Comparison of ENCODE assay signal across 25 cellular contexts in the genomic region with DNA sequence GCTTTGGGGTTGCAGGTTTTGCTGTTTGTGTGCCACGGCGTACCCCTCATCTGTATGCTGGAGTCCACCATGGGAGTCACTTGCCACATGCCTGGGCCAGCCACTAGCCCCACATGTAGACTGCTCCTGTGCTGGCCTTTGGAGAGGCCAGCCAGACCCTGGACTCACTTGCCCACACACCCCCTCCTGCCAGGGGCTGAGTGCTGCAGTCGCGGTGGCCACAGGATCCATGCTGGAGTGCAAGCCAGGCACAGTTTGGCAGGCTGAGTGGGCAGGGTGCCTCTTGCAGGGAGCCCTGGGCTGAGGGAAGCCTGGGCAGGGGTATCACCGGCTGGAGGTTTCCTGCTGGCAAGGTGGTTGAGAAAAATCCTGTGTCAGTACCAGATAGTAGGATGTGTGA. TPM values are rescaled to one million over a fixed set of nuclear protein-coding genes. Genes with fewer than 3 reads are reported as not detected.
DNase-seq lines count a peak whose midpoint lies in the region; ATAC-seq and TF ChIP-seq lines count a peak whose summit lies in the region.
"Had no signal": no experiment of that assay in that cellular context is flagged by ENCODE, and none has a peak within 500 bp of the region (broad histone marks: within the 10 kb centered on the region; RNA-seq: fewer than 3 reads in every experiment).

No MANE protein-coding gene starts in this region.

- H3K9ac ChIP-seq in trophoblast cell (ENCODE audit: low read length) = no peak overlapping the region

- H3K79me1 ChIP-seq in trophoblast cell (ENCODE audit: low read length) = no peaks in the 10 kb centered on the region

- peak overlapping the region; percentile 10 for H4K91ac ChIP-seq in trophoblast cell (ENCODE audit: low read depth, low read length)

- no peak overlapping the region for H2AFZ ChIP-seq in trophoblast cell (ENCODE audit: insufficient read depth, low read length, poor library complexity)

- no peak for DNase-seq in activated CD8-positive, alpha-beta memory T cell treated with anti-CD3 and anti-CD28 coated beads, Interleukin-2, amount 10 ng/mL, durations not matched to agents 7 days and 5 days
- DNase-seq in activated CD8-positive, alpha-beta memory T cell treated with anti-CD3 and anti-CD28 coated beads for 24 hours = no peak
- DNase-seq in H7 (peak; percentile 13), WTC11 (ENCODE audit: low spot score) (no peak), trophoblast cell (no peak), WERI-Rb-1 (no peak), AG20443 (ENCODE audit: low spot score) (no peak), RWPE1 (ENCODE audit: low spot score) (no peak)
- DNase-seq: adrenal gland; C1 segment of cervical spinal cord; Caco-2; cortex of kidney; DMS79 treated with DMSO at 0.1 percent for 48 hours; esophagus squamous epithelium; GOT3; hippocampal formation; immature natural killer cell; mesendoderm; NCI-H1694 treated with DMSO at 0.1 percent for 48 hours; NCI-H526 treated with DMSO at 0.1 percent for 48 hours; RPMI8226; stimulated activated naive B cell treated with anti-CD40 and anti-IgM and Interleukin-4, amounts not matched to agents 10 μg/mL and 1 μg/mL and 100 μg/mL, for 72 hours had no signal

- POLR2A ChIA-PET in WTC11 (lab: Charles Lee) = no interaction called here
- POLR2A ChIA-PET in RWPE1 (lab: Yijun Ruan, JAX; ENCODE audit: low non-redundant PET) = no interaction called here

- peaks cover 0 to 4% of the 10 kb centered on the region in 2 experiments for H3K4me1 ChIP-seq in trophoblast cell (ENCODE audit: control insufficient read depth in 1 of 2, insufficient read depth in 2 of 2, low read length in 2 of 2)
- H3K4me1 ChIP-seq: adrenal gland, Caco-2, vagina had no signal

- peaks cover 5% of the 10 kb centered on the region for H3K36me3 Mint-ChIP-seq in activated CD8-positive, alpha-beta memory T cell treated with anti-CD3 and anti-CD28 coated beads, Interleukin-2, amount 10 ng/mL, durations not matched to agents 7 days and 5 days
- no peaks in the 10 kb centered on the region for H3K36me3 Mint-ChIP-seq in WTC11
- H3K36me3 Mint-ChIP-seq: immature natural killer cell had no signal

- H3K36me3 ChIP-seq in H7 (replicated peaks; ENCODE audit: control insufficient read depth, insufficient read depth, low read length) (no peaks in the 10 kb centered on the region), trophoblast cell (ENCODE audit: control insufficient read depth in 1 of 2, insufficient read depth in 2 of 2, low read length in 2 of 2) (no peaks in the 10 kb centered on the region), WERI-Rb-1 (no peaks in the 10 kb centered on the region)
- H3K36me3 ChIP-seq: adrenal gland, esophagus squamous epithelium, thoracic aorta, vagina had no signal

- no peak overlapping the region for H3K23ac ChIP-seq in trophoblast cell (ENCODE audit: low read length)

- H3K4me3 Mint-ChIP-seq in activated CD8-positive, alpha-beta memory T cell treated with anti-CD3 and anti-CD28 coated beads, Interleukin-2, amount 10 ng/mL, durations not matched to agents 7 days and 5 days = no peak overlapping the region
- no peak overlapping the region for H3K4me3 Mint-ChIP-seq in WTC11
- H3K4me3 Mint-ChIP-seq: immature natural killer cell; stimulated activated naive B cell treated with anti-CD40 and anti-IgM and Interleukin-4, amounts not matched to agents 10 μg/mL and 1 μg/mL and 100 μg/mL, for 72 hours had no signal

- no peak overlapping the region for H4K8ac ChIP-seq in trophoblast cell (ENCODE audit: low read depth, low read length)

- H2BK120ac ChIP-seq in trophoblast cell (ENCODE audit: insufficient read depth, low read length, poor library complexity) = no peak overlapping the region

- no peak for TF ChIP-seq CTCF in WTC11 (IDR thresholded peaks at IDR 0.05)
- no peak for TF ChIP-seq CTCF in WERI-Rb-1 (IDR thresholded peaks at IDR 0.05; ENCODE audit: low read depth, low read length)
- no peak for TF ChIP-seq CTCF in RWPE1 (conservative IDR thresholded peaks at IDR 0.05; ENCODE audit: low read depth)

- no peak overlapping the region for H3K4ac ChIP-seq in trophoblast cell (ENCODE audit: low read depth, low read length)

- CTCF ChIA-PET in activated CD8-positive, alpha-beta memory T cell treated with anti-CD3 and anti-CD28 coated beads, Interleukin-2, amount 10 ng/mL, durations not matched to agents 7 days and 5 days (lab: Charles Lee) = interaction anchor here (0.6 to 1.1 kb wide), 2 partner anchors 11 to 138 kb away, joined by 3 read pairs; no protein-coding TSS in a partner anchor
- CTCF ChIA-PET in WTC11 (lab: Charles Lee) = interaction anchor here (1.5 kb wide), 1 partner anchor 26 kb away, joined by 5 read pairs; a partner anchor contains a TSS
- CTCF ChIA-PET in RWPE1 (lab: Yijun Ruan, JAX) = no interaction called here

- peak overlapping the region; percentile 18 for H2AK5ac ChIP-seq in trophoblast cell (ENCODE audit: low read length)

- H3K9me3 ChIP-seq in trophoblast cell (ENCODE audit: insufficient read depth, low read depth, low read length) = no peaks in the 10 kb centered on the region
- H3K9me3 ChIP-seq in WERI-Rb-1 (ENCODE audit: severe bottlenecking) = no peaks in the 10 kb centered on the region
- H3K9me3 ChIP-seq: adrenal gland, Caco-2, esophagus squamous epithelium, thoracic aorta, vagina had no signal

- peak overlapping the region; percentile 7 for H3K27ac Mint-ChIP-seq in activated CD8-positive, alpha-beta memory T cell treated with anti-CD3 and anti-CD28 coated beads, Interleukin-2, amount 10 ng/mL, durations not matched to agents 7 days and 5 days
- H3K27ac Mint-ChIP-seq in WTC11 = no peak overlapping the region
- H3K27ac Mint-ChIP-seq: immature natural killer cell; stimulated activated naive B cell treated with anti-CD40 and anti-IgM and Interleukin-4, amounts not matched to agents 10 μg/mL and 1 μg/mL and 100 μg/mL, for 72 hours had no signal

- no peak for ATAC-seq in activated CD8-positive, alpha-beta memory T cell treated with anti-CD3 and anti-CD28 coated beads, Interleukin-2, amount 10 ng/mL, durations not matched to agents 7 days and 5 days
- ATAC-seq in WTC11 = peak; percentile 28; the same call in 1 of the 2 replicates

- no peak overlapping the region for H4K12ac ChIP-seq in trophoblast cell (ENCODE audit: low read depth, low read length)

- no peaks in the 10 kb centered on the region for H3K79me2 ChIP-seq in trophoblast cell (ENCODE audit: control insufficient read depth, insufficient read depth, low read length, poor library complexity)

- peak overlapping the region; percentile 5 for H3K18ac ChIP-seq in trophoblast cell (ENCODE audit: low read length)

- H3K4me3 ChIP-seq in H7 (ENCODE audit: insufficient read depth, low read depth, low read length) (no peak overlapping the region), trophoblast cell (ENCODE audit: low read depth, low read length) (no peak overlapping the region), WERI-Rb-1 (ENCODE audit: low read depth, low read length) (no peak overlapping the region)
- H3K4me3 ChIP-seq: adrenal gland, esophagus squamous epithelium, smooth muscle cell, thoracic aorta, vagina had no signal

- H3K4me2 ChIP-seq in trophoblast cell (ENCODE audit: low read length) = no peak overlapping the region
- H3K4me2 ChIP-seq: smooth muscle cell had no signal

- no peak overlapping the region for H3K27ac ChIP-seq in trophoblast cell (ENCODE audit: low read depth, low read length)
- H3K27ac ChIP-seq in WERI-Rb-1 = no peak overlapping the region
- H3K27ac ChIP-seq in RWPE1 = no peak overlapping the region
- H3K27ac ChIP-seq: adrenal gland, esophagus squamous epithelium, thoracic aorta, vagina had no signal

- H3K27me3 Mint-ChIP-seq in activated CD8-positive, alpha-beta memory T cell treated with anti-CD3 and anti-CD28 coated beads, Interleukin-2, amount 10 ng/mL, durations not matched to agents 7 days and 5 days = no peaks in the 10 kb centered on the region
- no peaks in the 10 kb centered on the region; the same call in 1 of the 2 replicates for H3K27me3 Mint-ChIP-seq in WTC11 (ENCODE audit: low read depth)

- WGBS in trophoblast cell (ENCODE audit: extremely low coverage, insufficient coverage, insufficient read length) = no CpG with 5 or more reads among the region's 5 CpGs

- H2BK12ac ChIP-seq in trophoblast cell (ENCODE audit: low read length) = no peak overlapping the region

- H3K14ac ChIP-seq in trophoblast cell (ENCODE audit: low read length) = peak overlapping the region; percentile 64

- H3K27me3 ChIP-seq in H7 (ENCODE audit: control insufficient read depth, insufficient read depth, low read length) = no peaks in the 10 kb centered on the region
- no peaks in the 10 kb centered on the region for H3K27me3 ChIP-seq in trophoblast cell (ENCODE audit: insufficient read depth, low read length)
- H3K27me3 ChIP-seq in WERI-Rb-1 (ENCODE audit: insufficient read depth, low read depth, severe bottlenecking) = no peaks in the 10 kb centered on the region
- H3K27me3 ChIP-seq: adrenal gland, esophagus squamous epithelium, vagina had no signal

- H3K4me1 Mint-ChIP-seq in activated CD8-positive, alpha-beta memory T cell treated with anti-CD3 and anti-CD28 coated beads, Interleukin-2, amount 10 ng/mL, durations not matched to agents 7 days and 5 days = peaks cover 19% of the 10 kb centered on the region
- H3K4me1 Mint-ChIP-seq in WTC11 = peaks cover 17% of the 10 kb centered on the region
- H3K4me1 Mint-ChIP-seq: immature natural killer cell had no signal

- no peaks in the 10 kb centered on the region for H3K9me3 Mint-ChIP-seq in activated CD8-positive, alpha-beta memory T cell treated with anti-CD3 and anti-CD28 coated beads, Interleukin-2, amount 10 ng/mL, durations not matched to agents 7 days and 5 days (ENCODE audit: low read depth)
- peaks cover 13% of the 10 kb centered on the region for H3K9me3 Mint-ChIP-seq in WTC11
- H3K9me3 Mint-ChIP-seq: immature natural killer cell; stimulated activated naive B cell treated with anti-CD40 and anti-IgM and Interleukin-4, amounts not matched to agents 10 μg/mL and 1 μg/mL and 100 μg/mL, for 72 hours had no signal

- no peak overlapping the region for H2BK5ac ChIP-seq in trophoblast cell (ENCODE audit: low read depth, low read length, poor library complexity)

TF ChIP-seq in WTC11, 78 proteins besides CTCF, POLR2A, EP300 and RAD21 (continues in another document):
- TF ChIP-seq ZNF317 (CRISPR knock-in tag; IDR thresholded peaks at IDR 0.05; ENCODE audit: borderline replicate concordance, low read depth) = no peak
- TF ChIP-seq NFYB (CRISPR knock-in tag; conservative IDR thresholded peaks at IDR 0.05; ENCODE audit: low read depth) = no peak
- no peak for TF ChIP-seq ESRRA (CRISPR knock-in tag; IDR thresholded peaks at IDR 0.05; ENCODE audit: borderline replicate concordance)
- no peak for TF ChIP-seq ZNF232 (CRISPR knock-in tag; IDR thresholded peaks at IDR 0.05)

RNA-seq across cellular contexts. Expression of a gene that starts 25.6 kb away (rescaled TPM):
- total RNA-seq in activated CD8-positive, alpha-beta memory T cell treated with anti-CD3 and anti-CD28 coated beads, Interleukin-2, amount 10 ng/mL, durations not matched to agents 7 days and 5 days = 10 to 100 TPM; 23.0 to 25.0 TPM
- 14.5 and 23.6 TPM in 2 replicates for total RNA-seq in H7 (2014; rRNA removed; shearing (Covaris generic))
- 15.6 to 17.2 TPM (median 16.1 TPM) in 3 replicates for total RNA-seq in WTC11 (2021)
- polyA plus RNA-seq in trophoblast cell (2013) = 40.5 and 40.6 TPM in 2 replicates

RNA-seq across cellular contexts. Expression of a gene that starts 39.2 kb away (rescaled TPM):
- 10 to 100 TPM; 17.0 to 19.0 TPM for total RNA-seq in activated CD8-positive, alpha-beta memory T cell treated with anti-CD3 and anti-CD28 coated beads, Interleukin-2, amount 10 ng/mL, durations not matched to agents 7 days and 5 days
- 15.2 and 17.5 TPM in 2 replicates for total RNA-seq in H7 (2014; rRNA removed; shearing (Covaris generic))
- 10.6 to 14.9 TPM (median 13.2 TPM) in 3 replicates for total RNA-seq in WTC11 (2021)
- polyA plus RNA-seq in trophoblast cell (2013) = 90.5 and 91.8 TPM in 2 replicates
